In genomic region chr12:19382111-19382526, GRCh38 we compare ENCODE assay signal across 9 cellular contexts. TPM values are rescaled to one million over a fixed set of nuclear protein-coding genes. Genes with fewer than 3 reads are reported as not detected.
DNase-seq lines count a peak whose midpoint lies in the region; ATAC-seq, FAIRE-seq and TF ChIP-seq lines count a peak whose summit lies in the region.
"Had no signal": no experiment of that assay in that cellular context is flagged by ENCODE, and none has a peak within 500 bp of the region (broad histone marks: within the 10 kb centered on the region; RNA-seq: fewer than 3 reads in every experiment).

No MANE protein-coding gene starts in this region.

- H3K36me3 ChIP-seq in BJ (ENCODE audit: control insufficient read depth, insufficient read depth, low read length): no peaks in the 10 kb centered on the region; the same call in 1 of the 2 replicates

- POLR2A ChIA-PET in BJ (lab: Charles Lee): no interaction called here
- POLR2A ChIA-PET in activated CD4-positive, alpha-beta T cell treated with anti-CD3 and anti-CD28 coated beads, Interleukin-2, amount 10 ng/mL, durations not matched to agents 7 days and 5 days (lab: Charles Lee): no interaction called here

- no peaks in the 10 kb centered on the region for H3K4me1 Mint-ChIP-seq in activated CD4-positive, alpha-beta T cell treated with anti-CD3 and anti-CD28 coated beads, Interleukin-2, amount 10 ng/mL, durations not matched to agents 7 days and 5 days

- H3K9me3 Mint-ChIP-seq in activated CD4-positive, alpha-beta T cell treated with anti-CD3 and anti-CD28 coated beads, Interleukin-2, amount 10 ng/mL, durations not matched to agents 7 days and 5 days: peaks cover 4% of the 10 kb centered on the region

- TF ChIP-seq CTCF in BJ (IDR thresholded peaks at IDR 0.05; ENCODE audit: insufficient read depth, low read depth, low read length): no peak
- no peak for TF ChIP-seq CTCF in foreskin fibroblast (IDR thresholded peaks at IDR 0.05; ENCODE audit: low read depth, low read length)

- H3K27me3 ChIP-seq in BJ (ENCODE audit: control insufficient read depth, insufficient read depth, low read length): no peaks in the 10 kb centered on the region

- no peaks in the 10 kb centered on the region for H3K36me3 Mint-ChIP-seq in activated CD4-positive, alpha-beta T cell treated with anti-CD3 and anti-CD28 coated beads, Interleukin-2, amount 10 ng/mL, durations not matched to agents 7 days and 5 days (ENCODE audit: low read depth)

- H3K4me3 Mint-ChIP-seq in activated CD4-positive, alpha-beta T cell treated with anti-CD3 and anti-CD28 coated beads, Interleukin-2, amount 10 ng/mL, durations not matched to agents 7 days and 5 days: no peak overlapping the region

- no peak for FAIRE-seq in GM12891 (lab: Jason Lieb, UNC)

- H3K4me3 ChIP-seq in BJ (ENCODE audit: low read depth, low read length): no peak overlapping the region
- H3K4me3 ChIP-seq in foreskin fibroblast (ENCODE audit: low read depth in 1 of 2, low read length in 2 of 2): no peak overlapping the region

- CTCF ChIA-PET in BJ (lab: Yijun Ruan, JAX): interaction anchor here (0.7 kb wide), 1 partner anchor 8 kb away, joined by 3 read pairs; no protein-coding TSS in a partner anchor
- CTCF ChIA-PET in activated CD4-positive, alpha-beta T cell treated with anti-CD3 and anti-CD28 coated beads, Interleukin-2, amount 10 ng/mL, durations not matched to agents 7 days and 5 days (lab: Charles Lee): interaction anchor here (1.3 to 2.1 kb wide), 2 partner anchors 9 to 21 kb away, joined by 3 to 5 read pairs; no protein-coding TSS in a partner anchor

- H3K27ac Mint-ChIP-seq in activated CD4-positive, alpha-beta T cell treated with anti-CD3 and anti-CD28 coated beads, Interleukin-2, amount 10 ng/mL, durations not matched to agents 7 days and 5 days: peak overlapping the region; percentile 9

- ATAC-seq in GM19395 (IDR thresholded peaks at IDR 0.05; ENCODE audit: unreplicated experiment) (peak; percentile 97), HG03196 (IDR thresholded peaks at IDR 0.05; ENCODE audit: unreplicated experiment) (peak; percentile 97)
- ATAC-seq: HCT116 had no signal

- no peaks in the 10 kb centered on the region for H3K27me3 Mint-ChIP-seq in activated CD4-positive, alpha-beta T cell treated with anti-CD3 and anti-CD28 coated beads, Interleukin-2, amount 10 ng/mL, durations not matched to agents 7 days and 5 days

- TF ChIP-seq POLR2A in GM12891 (IDR thresholded peaks at IDR 0.05; ENCODE audit: low read depth, low read length): no peak

- peak; percentile 20 for DNase-seq in BJ (ENCODE audit: low read depth)
- DNase-seq in activated CD4-positive, alpha-beta T cell treated with anti-CD3 and anti-CD28 coated beads, Interleukin-2, amount 10 ng/mL, durations not matched to agents 7 days and 5 days: no peak
- DNase-seq in foreskin fibroblast: peak; percentile 61 to 74
- peak; percentile 32 to 58 for DNase-seq in stimulated activated CD8-positive, alpha-beta memory T cell treated with anti-CD3 and anti-CD28 coated beads, Interleukin-15, amount 100 ng/mL, for 48 hours (ENCODE audit: low read depth in 2 of 2)
- DNase-seq in medulla oblongata (ENCODE audit: extremely low spot score): no peak
- no peak for DNase-seq in GM12891 (ENCODE audit: insufficient read length, low spot score)

TF ChIP-seq in GM12891, 5 proteins besides CTCF, POLR2A, EP300 and RAD21:
- no peak for TF ChIP-seq POLR2AphosphoS5 (IDR thresholded peaks at IDR 0.05; ENCODE audit: low read depth, low read length)
- TF ChIP-seq TAF1 (IDR thresholded peaks at IDR 0.05; ENCODE audit: low read depth, low read length): no peak
- TF ChIP-seq POU2F2 (IDR thresholded peaks at IDR 0.05; ENCODE audit: low read depth, low read length): no peak
- TF ChIP-seq PAX5 (IDR thresholded peaks at IDR 0.05; ENCODE audit: insufficient read depth, low read length, severe bottlenecking): no peak
- no peak for TF ChIP-seq SPI1 (IDR thresholded peaks at IDR 0.05; ENCODE audit: low read depth, low read length)

RNA-seq across cellular contexts. Expression of gene AEBP2, which starts 57.2 kb away (rescaled TPM):
- 6.3 and 11.5 TPM in 2 replicates for polyA plus RNA-seq in BJ (2011; rRNA removed)
- polyA minus RNA-seq in BJ (2011; rRNA and poly(A)+ RNA removed): 8.4 and 14.3 TPM in 2 replicates
- 10 to 100 TPM; 45.8 to 49.1 TPM for total RNA-seq in activated CD4-positive, alpha-beta T cell treated with anti-CD3 and anti-CD28 coated beads, Interleukin-2, amount 10 ng/mL, durations not matched to agents 7 days and 5 days
- polyA plus RNA-seq in GM12891 (2012; ENCODE audit: low read depth, missing spikeins): 17.7 TPM

Comparison
In these comparisons a context has a peak if more than half of its experiments do, and no peak if none do; other contexts are left out.
1. DNase-seq: peak in BJ (single experiment), foreskin fibroblast (2 of 2) and stimulated activated CD8-positive, alpha-beta memory T cell treated with anti-CD3 and anti-CD28 coated beads, Interleukin-15, amount 100 ng/mL, for 48 hours (2 of 2); none in activated CD4-positive, alpha-beta T cell treated with anti-CD3 and anti-CD28 coated beads, Interleukin-2, amount 10 ng/mL, durations not matched to agents 7 days and 5 days (single experiment), medulla oblongata (single experiment) and GM12891 (single experiment).